ENCODE assay signal across 9 cellular contexts in genomic region chr13:64471916-64472315, GRCh38.
DNase-seq lines count a peak whose midpoint lies in the region; ATAC-seq and TF ChIP-seq lines count a peak whose summit lies in the region.
"Had no signal": no experiment of that assay in that cellular context is flagged by ENCODE, and none has a peak within 500 bp of the region (broad histone marks: within the 10 kb centered on the region; RNA-seq: fewer than 3 reads in every experiment).

No MANE protein-coding gene starts in this region.

- TF ChIP-seq RAD21 in Ishikawa (IDR thresholded peaks at IDR 0.05; ENCODE audit: low read depth): peak; percentile 71

- H3K27ac ChIP-seq in ascending aorta: no peak overlapping the region

- ATAC-seq in SK-N-SH treated with all-trans-retinoic acid at 6 μM for 48 hours (peak; percentile 84), GM19452 (IDR thresholded peaks at IDR 0.05; ENCODE audit: unreplicated experiment) (no peak), HG03439 (IDR thresholded peaks at IDR 0.05; ENCODE audit: unreplicated experiment) (no peak)
- ATAC-seq: sciatic nerve had no signal

- H3K9me3 ChIP-seq in ascending aorta: no peaks in the 10 kb centered on the region

- H3K4me3 ChIP-seq in AG10803 (ENCODE audit: low read length): no peak overlapping the region
- no peak overlapping the region for H3K4me3 ChIP-seq in ascending aorta

- TF ChIP-seq CTCF in AG10803 (conservative IDR thresholded peaks at IDR 0.05; ENCODE audit: low read length): peak; percentile 60
- TF ChIP-seq CTCF in ascending aorta (IDR thresholded peaks at IDR 0.05): peak in 1 of 3 experiments; percentile 35

- intact Hi-C loops in ascending aorta (cut with DNase I): no loop called here

- no peaks in the 10 kb centered on the region for H3K27me3 ChIP-seq in ascending aorta

- no peaks in the 10 kb centered on the region for H3K36me3 ChIP-seq in ascending aorta

- DNase-seq in AG10803 (ENCODE audit: low read depth): peak; percentile 57
- peak; percentile 25 for DNase-seq in glomerular endothelial cell (ENCODE audit: extremely low read depth, low read depth, low spot score)
- no peak for DNase-seq in amygdala (lab: John Stamatoyannopoulos, UW)
- DNase-seq in ascending aorta (ENCODE audit: low spot score in 2 of 2): no peak

- no peaks in the 10 kb centered on the region for H3K4me1 ChIP-seq in ascending aorta

- TF ChIP-seq EP300 in Ishikawa (IDR thresholded peaks at IDR 0.05; ENCODE audit: borderline replicate concordance): no peak

TF ChIP-seq in Ishikawa, 13 proteins besides CTCF, POLR2A, EP300 and RAD21:
- no peak for TF ChIP-seq EGR1 (IDR thresholded peaks at IDR 0.05)
- no peak for TF ChIP-seq TCF12 (IDR thresholded peaks at IDR 0.05; ENCODE audit: low read depth)
- no peak for TF ChIP-seq NFIC (IDR thresholded peaks at IDR 0.05)
- no peak for TF ChIP-seq CEBPB (IDR thresholded peaks at IDR 0.05)
- TF ChIP-seq YY1 (IDR thresholded peaks at IDR 0.05; ENCODE audit: low read depth): no peak
- no peak for TF ChIP-seq ZBTB7A (IDR thresholded peaks at IDR 0.05; ENCODE audit: low read depth)
- TF ChIP-seq CREB1 (IDR thresholded peaks at IDR 0.05; ENCODE audit: low read depth): no peak
- no peak for TF ChIP-seq REST (IDR thresholded peaks at IDR 0.05; ENCODE audit: low read depth)
- no peak for TF ChIP-seq MAX (IDR thresholded peaks at IDR 0.05)
- TF ChIP-seq USF1 (IDR thresholded peaks at IDR 0.05): no peak
- no peak for TF ChIP-seq FOXM1 (IDR thresholded peaks at IDR 0.05; ENCODE audit: borderline replicate concordance, low read depth)
- TF ChIP-seq TEAD4 (IDR thresholded peaks at IDR 0.05): no peak

TF ChIP-seq in SK-N-SH treated with all-trans-retinoic acid at 6 μM for 48 hours, 23 proteins besides CTCF, POLR2A, EP300 and RAD21:
- no peak for TF ChIP-seq ZNF8 (CRISPR knock-in tag; IDR thresholded peaks at IDR 0.05)
- no peak for TF ChIP-seq ZNF70 (CRISPR knock-in tag; IDR thresholded peaks at IDR 0.05)
- TF ChIP-seq ZNF565 (CRISPR knock-in tag; conservative IDR thresholded peaks at IDR 0.05; ENCODE audit: low read depth): no peak
- no peak for TF ChIP-seq RARB (CRISPR knock-in tag; IDR thresholded peaks at IDR 0.05)
- TF ChIP-seq TCF4 (CRISPR knock-in tag; IDR thresholded peaks at IDR 0.05; ENCODE audit: borderline replicate concordance): no peak
TF ChIP-seq in SK-N-SH treated with all-trans-retinoic acid at 6 μM for 48 hours: peak in this region for 0.

Comparison
In these comparisons a context has a peak if more than half of its experiments do, and no peak if none do; other contexts are left out.
1. DNase-seq: peak in AG10803 (single experiment) and glomerular endothelial cell (single experiment); none in amygdala (0 of 56) and ascending aorta (0 of 2).